Comparison of ENCODE assay signal across 16 cellular contexts in the genomic region with DNA sequence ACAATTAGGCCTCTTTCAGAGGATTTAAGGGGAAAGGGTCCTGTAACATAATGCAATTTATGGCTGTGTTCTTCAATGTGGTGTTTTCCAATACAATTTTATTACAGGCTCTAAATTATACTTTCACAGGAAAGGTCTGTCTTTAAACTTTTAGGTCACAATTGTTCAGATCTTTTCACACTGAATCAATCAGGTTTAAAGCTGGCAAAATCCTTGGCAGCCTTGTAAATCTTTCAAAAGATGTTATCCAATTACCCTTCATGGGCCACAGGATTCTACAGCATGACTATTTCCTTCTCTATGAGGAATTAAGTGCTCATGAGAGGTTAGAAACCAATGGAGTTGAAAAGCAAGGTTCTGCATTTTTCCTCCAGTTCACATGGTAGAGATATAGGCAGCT.
DNase-seq lines count a peak whose midpoint lies in the region; ATAC-seq and TF ChIP-seq lines count a peak whose summit lies in the region.
"Had no signal": no experiment of that assay in that cellular context is flagged by ENCODE, and none has a peak within 500 bp of the region (broad histone marks: within the 10 kb centered on the region; RNA-seq: fewer than 3 reads in every experiment).

No MANE protein-coding gene starts in this region.

- peak overlapping the region; percentile 71 for H3K4me2 ChIP-seq in neural progenitor cell

- ATAC-seq in GM21619 (IDR thresholded peaks at IDR 0.05; ENCODE audit: unreplicated experiment) (no peak), GM21737 (IDR thresholded peaks at IDR 0.05; ENCODE audit: unreplicated experiment) (no peak)
- ATAC-seq: PC-3 had no signal

- H3K9me3 ChIP-seq in A673 (ENCODE audit: low read depth, low read length, poor library complexity, severe bottlenecking): no peaks in the 10 kb centered on the region
- no peaks in the 10 kb centered on the region for H3K9me3 ChIP-seq in HUES48 (ENCODE audit: control insufficient read depth, insufficient read depth, low read length)
- no peaks in the 10 kb centered on the region for H3K9me3 ChIP-seq in ectodermal cell (ENCODE audit: control insufficient read depth, low read length)
- H3K9me3 ChIP-seq in neural progenitor cell (ENCODE audit: low read depth): no peaks in the 10 kb centered on the region
- H3K9me3 ChIP-seq: MG63 had no signal

- no peaks in the 10 kb centered on the region for H3K36me3 ChIP-seq in A673 (ENCODE audit: insufficient read depth, low read length, poor library complexity, severe bottlenecking)
- H3K36me3 ChIP-seq in HUES48 (ENCODE audit: control insufficient read depth, insufficient read depth, low read length): no peaks in the 10 kb centered on the region
- no peaks in the 10 kb centered on the region for H3K36me3 ChIP-seq in ectodermal cell (ENCODE audit: control insufficient read depth, insufficient read depth, low read length)
- H3K36me3 ChIP-seq in neural progenitor cell: no peaks in the 10 kb centered on the region
- H3K36me3 ChIP-seq: MG63 had no signal

- CTCF ChIA-PET in A673 (lab: Charles Lee): interaction anchor here (0.5 kb wide), 1 partner anchor 19 kb away, joined by 3 read pairs; no protein-coding TSS in a partner anchor

- H3K9ac ChIP-seq in HUES48 (ENCODE audit: low read depth, low read length) (no peak overlapping the region), neural progenitor cell (no peak overlapping the region)

- TF ChIP-seq CTCF in A673 (conservative IDR thresholded peaks at IDR 0.05; ENCODE audit: low read depth, low read length) (no peak), neural progenitor cell (IDR thresholded peaks at IDR 0.05) (no peak)

- no peak overlapping the region for H3K27ac ChIP-seq in A673 (ENCODE audit: low read depth, low read length, poor library complexity, severe bottlenecking)
- peak overlapping the region; percentile 26 for H3K27ac ChIP-seq in HUES48 (ENCODE audit: low read depth, low read length)
- H3K27ac ChIP-seq in ectodermal cell (ENCODE audit: insufficient read depth, low read depth, low read length, poor library complexity, severe bottlenecking): peak overlapping the region; percentile 65
- peak overlapping the region; percentile 83 for H3K27ac ChIP-seq in neural progenitor cell
- H3K27ac ChIP-seq: C4-2B had no signal

- H3K27ac Mint-ChIP-seq in neural progenitor cell: peak overlapping the region; percentile 96

- intact Hi-C loops in A673 (cut with micrococcal nuclease; ENCODE audit: unreplicated experiment): loop anchor here (2.0 kb wide), 1 partner anchor 111 kb away; no protein-coding TSS in a partner anchor

- POLR2A ChIA-PET in A673 (lab: Charles Lee; ENCODE audit: low non-redundant PET): no interaction called here

- peaks cover 5% of the 10 kb centered on the region for H3K36me3 Mint-ChIP-seq in neural progenitor cell

- BruUV-seq in A673 (replicated peaks; lab: Mats Ljungman, UMichigan): no TSS peak

- no peaks in the 10 kb centered on the region for H4K20me1 ChIP-seq in neural progenitor cell (ENCODE audit: low read depth)

- H3K9me3 Mint-ChIP-seq in neural progenitor cell: peaks cover 10% of the 10 kb centered on the region

- no peaks in the 10 kb centered on the region for H3K27me3 Mint-ChIP-seq in neural progenitor cell (ENCODE audit: insufficient read depth, low read depth)

- peaks cover 40% of the 10 kb centered on the region for H3K27me3 ChIP-seq in A673 (replicated peaks; ENCODE audit: insufficient read depth, low read depth, low read length, poor library complexity)
- no peaks in the 10 kb centered on the region for H3K27me3 ChIP-seq in HUES48 (ENCODE audit: control insufficient read depth, insufficient read depth, low read length)
- H3K27me3 ChIP-seq in ectodermal cell (ENCODE audit: control insufficient read depth, insufficient read depth, low read length, poor library complexity, severe bottlenecking): no peaks in the 10 kb centered on the region
- no peaks in the 10 kb centered on the region for H3K27me3 ChIP-seq in neural progenitor cell

- peak; percentile 27 for DNase-seq in A673 (ENCODE audit: low spot score)
- peak; percentile 53 for DNase-seq in neural progenitor cell (ENCODE audit: low spot score)
- no peak for DNase-seq in NCI-H748 treated with DMSO at 0.1 percent for 48 hours (lab: John Stamatoyannopoulos, UW)
- no peak for DNase-seq in activated CD8-positive, alpha-beta memory T cell treated with anti-CD3 and anti-CD28 coated beads, Interleukin-2, amount 50 U/mL, for 48 hours
- DNase-seq: COR-L47, DMS53, MG63, NCI-H2029 treated with DMSO at 0.1 percent for 48 hours, NCI-H524, PC-3, T-helper 1 cell had no signal

- peaks cover 23% of the 10 kb centered on the region for H3F3A ChIP-seq in neural progenitor cell (ENCODE audit: low read depth)

- H3K4me1 ChIP-seq in A673 (ENCODE audit: insufficient read depth, low read length, poor library complexity, severe bottlenecking) (no peaks in the 10 kb centered on the region), HUES48 (ENCODE audit: control insufficient read depth, insufficient read depth, low read length) (peaks cover 40% of the 10 kb centered on the region), ectodermal cell (ENCODE audit: control insufficient read depth, insufficient read depth, low read length) (peaks cover 38% of the 10 kb centered on the region), neural progenitor cell (peaks cover 56% of the 10 kb centered on the region)

- H2AFZ ChIP-seq in neural progenitor cell (replicated peaks): no peak overlapping the region

- H3K4me3 Mint-ChIP-seq in neural progenitor cell: no peak overlapping the region

- no peak overlapping the region for H3K4me3 ChIP-seq in A673 (ENCODE audit: low read depth, low read length, poor library complexity, severe bottlenecking)
- H3K4me3 ChIP-seq in HUES48 (ENCODE audit: low read depth, low read length): no peak overlapping the region
- H3K4me3 ChIP-seq in ectodermal cell (ENCODE audit: insufficient read depth, low read depth, low read length): no peak overlapping the region
- peak overlapping the region; percentile 10 for H3K4me3 ChIP-seq in neural progenitor cell
- H3K4me3 ChIP-seq: MG63 had no signal

- H3K4me1 Mint-ChIP-seq in neural progenitor cell: peaks cover 41% of the 10 kb centered on the region

- no peaks in the 10 kb centered on the region for H3K79me2 ChIP-seq in neural progenitor cell (ENCODE audit: low read depth)

Comparison
In these comparisons a context has a peak if more than half of its experiments do, and no peak if none do; other contexts are left out.
1. DNase-seq: peak in A673 (single experiment) and neural progenitor cell (single experiment); none in NCI-H748 treated with DMSO at 0.1 percent for 48 hours (single experiment) and activated CD8-positive, alpha-beta memory T cell treated with anti-CD3 and anti-CD28 coated beads, Interleukin-2, amount 50 U/mL, for 48 hours (single experiment).